Comparison of ENCODE assay signal across 1 cellular context in genomic region chr10:74021248-74022055, GRCh38.
A peak's percentile ranks its signal among the peaks of the same experiment; 100 is the strongest.
TF ChIP-seq lines count a peak whose summit lies in the region.

No MANE protein-coding gene starts in this region.

TF ChIP-seq in K562, 482 proteins besides CTCF, POLR2A, EP300 and RAD21 (continued from another document and continues in another):
- TF ChIP-seq, protein P1, sequence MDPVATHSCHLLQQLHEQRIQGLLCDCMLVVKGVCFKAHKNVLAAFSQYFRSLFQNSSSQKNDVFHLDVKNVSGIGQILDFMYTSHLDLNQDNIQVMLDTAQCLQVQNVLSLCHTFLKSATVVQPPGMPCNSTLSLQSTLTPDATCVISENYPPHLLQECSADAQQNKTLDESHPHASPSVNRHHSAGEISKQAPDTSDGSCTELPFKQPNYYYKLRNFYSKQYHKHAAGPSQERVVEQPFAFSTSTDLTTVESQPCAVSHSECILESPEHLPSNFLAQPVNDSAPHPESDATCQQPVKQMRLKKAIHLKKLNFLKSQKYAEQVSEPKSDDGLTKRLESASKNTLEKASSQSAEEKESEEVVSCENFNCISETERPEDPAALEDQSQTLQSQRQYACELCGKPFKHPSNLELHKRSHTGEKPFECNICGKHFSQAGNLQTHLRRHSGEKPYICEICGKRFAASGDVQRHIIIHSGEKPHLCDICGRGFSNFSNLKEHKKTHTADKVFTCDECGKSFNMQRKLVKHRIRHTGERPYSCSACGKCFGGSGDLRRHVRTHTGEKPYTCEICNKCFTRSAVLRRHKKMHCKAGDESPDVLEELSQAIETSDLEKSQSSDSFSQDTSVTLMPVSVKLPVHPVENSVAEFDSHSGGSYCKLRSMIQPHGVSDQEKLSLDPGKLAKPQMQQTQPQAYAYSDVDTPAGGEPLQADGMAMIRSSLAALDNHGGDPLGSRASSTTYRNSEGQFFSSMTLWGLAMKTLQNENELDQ (CRISPR knock-in tag; IDR thresholded peaks at IDR 0.05; ENCODE audit: borderline replicate concordance), result no peak
- TF ChIP-seq EZH2 (IDR thresholded peaks at IDR 0.05; ENCODE audit: borderline replicate concordance, low read depth, low read length) (no peak), ZC3H8 (IDR thresholded peaks at IDR 0.05) (no peak), TEAD4 (IDR thresholded peaks at IDR 0.05; ENCODE audit: low read length) (peak; percentile 91), TEAD4 (CRISPR knock-in tag; IDR thresholded peaks at IDR 0.05; ENCODE audit: borderline replicate concordance) (no peak), CBX3 (IDR thresholded peaks at IDR 0.05; ENCODE audit: borderline replicate concordance in 1 of 2, low read length in 2 of 2) (no peak; a peak in 1 of 3 replicates), ZNF77 (CRISPR knock-in tag; IDR thresholded peaks at IDR 0.05) (no peak), ZEB2 (IDR thresholded peaks at IDR 0.05) (peak; percentile 19; the same call in 1 of the 2 replicates), ZNF316 (IDR thresholded peaks at IDR 0.05) (peak; percentile 40; the same call in 1 of the 2 replicates), POLR3A (IDR thresholded peaks at IDR 0.05; ENCODE audit: borderline replicate concordance, extremely low read depth, insufficient read depth, insufficient read length) (no peak), CCAR2 (IDR thresholded peaks at IDR 0.05; ENCODE audit: low read depth, low read length) (no peak), HOXB6 (CRISPR knock-in tag; IDR thresholded peaks at IDR 0.05; ENCODE audit: borderline replicate concordance) (no peak), BCOR (IDR thresholded peaks at IDR 0.05) (peak; percentile 12; the same call in 1 of the 2 replicates), NR4A1 (CRISPR knock-in tag; IDR thresholded peaks at IDR 0.05) (no peak), NR4A1 (tag; IDR thresholded peaks at IDR 0.05) (no peak; the same call in 1 of the 2 replicates), PURB (CRISPR knock-in tag; IDR thresholded peaks at IDR 0.05; ENCODE audit: low read depth) (no peak), CCNT2 (IDR thresholded peaks at IDR 0.05; ENCODE audit: borderline replicate concordance, extremely low read depth, insufficient read length, low read depth, low read length) (peak; percentile 76), SLC30A9 (CRISPR knock-in tag; IDR thresholded peaks at IDR 0.05) (no peak), TAF1 (IDR thresholded peaks at IDR 0.05; ENCODE audit: control insufficient read depth, extremely low read depth, insufficient read depth, low read length, severe bottlenecking) (no peak), ZNF766 (CRISPR knock-in tag; conservative IDR thresholded peaks at IDR 0.05) (peak; percentile 90), SMAD3 (CRISPR knock-in tag; conservative IDR thresholded peaks at IDR 0.05) (no peak), PRMT5 (CRISPR knock-in tag; IDR thresholded peaks at IDR 0.05) (no peak), CBFA2T2 (conservative IDR thresholded peaks at IDR 0.05) (peak; percentile 81), FOXM1 (IDR thresholded peaks at IDR 0.05; ENCODE audit: low read depth) (peak; percentile 80), FOXM1 (CRISPR knock-in tag; IDR thresholded peaks at IDR 0.05; ENCODE audit: low read depth) (no peak), NCOR1 (IDR thresholded peaks at IDR 0.05) (peak; percentile 87), YY1 (IDR thresholded peaks at IDR 0.05; ENCODE audit: borderline replicate concordance in 1 of 3, control insufficient read depth in 1 of 3, extremely low read depth in 1 of 3, insufficient read depth in 3 of 3, insufficient read length in 1 of 3, insufficient replicate concordance in 2 of 3, low read depth in 1 of 3, low read length in 2 of 3) (no peak), JUN (IDR thresholded peaks at IDR 0.05; ENCODE audit: borderline replicate concordance, low read depth, low read length) (peak; percentile 96), JUN (CRISPR knock-in tag; IDR thresholded peaks at IDR 0.05; ENCODE audit: borderline replicate concordance) (no peak), E2F1 (CRISPR knock-in tag; IDR thresholded peaks at IDR 0.05) (no peak), KAT8 (IDR thresholded peaks at IDR 0.05; ENCODE audit: low read depth) (no peak), SRSF1 (IDR thresholded peaks at IDR 0.05; ENCODE audit: low read depth, low read length) (no peak), KAT2B (IDR thresholded peaks at IDR 0.05; ENCODE audit: low read depth, low read length) (no peak), DPF2 (IDR thresholded peaks at IDR 0.05) (peak; percentile 99), GTF2F1 (IDR thresholded peaks at IDR 0.05; ENCODE audit: low read depth, low read length) (no peak), ZNF551 (CRISPR knock-in tag; IDR thresholded peaks at IDR 0.05) (no peak), MECOM (CRISPR knock-in tag; IDR thresholded peaks at IDR 0.05) (no peak), ZSCAN32 (CRISPR knock-in tag; IDR thresholded peaks at IDR 0.05) (no peak), LCOR (CRISPR knock-in tag; IDR thresholded peaks at IDR 0.05) (peak; percentile 76; the same call in 1 of the 2 replicates), CHAMP1 (IDR thresholded peaks at IDR 0.05) (no peak), HDAC3 (IDR thresholded peaks at IDR 0.05; ENCODE audit: borderline replicate concordance, partially characterized antibody) (peak; percentile 76), RBM25 (IDR thresholded peaks at IDR 0.05; ENCODE audit: low read depth, low read length, severe bottlenecking) (peak; percentile 7), ZNF174 (CRISPR knock-in tag; IDR thresholded peaks at IDR 0.05) (no peak), MAFF (IDR thresholded peaks at IDR 0.05; ENCODE audit: low read length) (peak; percentile 62; the same call in 1 of the 2 replicates), STAT5B (CRISPR knock-in tag; IDR thresholded peaks at IDR 0.05) (no peak), ZNF668 (CRISPR knock-in tag; IDR thresholded peaks at IDR 0.05) (no peak), XRCC3 (IDR thresholded peaks at IDR 0.05) (no peak), DDX20 (tag; IDR thresholded peaks at IDR 0.05; ENCODE audit: low read depth) (no peak), ARHGAP35 (IDR thresholded peaks at IDR 0.05; ENCODE audit: partially characterized antibody) (no peak), FUS (optimal IDR thresholded peaks at IDR 0.05; ENCODE audit: low read depth, low read length) (no peak), PHTF2 (CRISPR knock-in tag; IDR thresholded peaks at IDR 0.05) (no peak), NELFE (IDR thresholded peaks at IDR 0.05; ENCODE audit: insufficient read depth, insufficient read length) (no peak), HIVEP1 (CRISPR knock-in tag; IDR thresholded peaks at IDR 0.05) (no peak), ZNF324 (CRISPR knock-in tag; IDR thresholded peaks at IDR 0.05) (no peak), BCLAF1 (IDR thresholded peaks at IDR 0.05; ENCODE audit: borderline replicate concordance in 1 of 2, control insufficient read depth in 1 of 2, low read depth in 2 of 2, low read length in 1 of 2) (peak in 1 of 2 experiments; percentile 80; a peak in 1 of 4 replicates), MAFG (tag; conservative IDR thresholded peaks at IDR 0.05) (peak; percentile 67), ZNF140 (CRISPR knock-in tag; IDR thresholded peaks at IDR 0.05) (no peak), CREB1 (IDR thresholded peaks at IDR 0.05) (no peak; the same call in 1 of the 2 replicates), CREB1 (CRISPR knock-in tag; IDR thresholded peaks at IDR 0.05) (no peak), MCM3 (IDR thresholded peaks at IDR 0.05) (no peak)
- TF ChIP-seq, protein P2, sequence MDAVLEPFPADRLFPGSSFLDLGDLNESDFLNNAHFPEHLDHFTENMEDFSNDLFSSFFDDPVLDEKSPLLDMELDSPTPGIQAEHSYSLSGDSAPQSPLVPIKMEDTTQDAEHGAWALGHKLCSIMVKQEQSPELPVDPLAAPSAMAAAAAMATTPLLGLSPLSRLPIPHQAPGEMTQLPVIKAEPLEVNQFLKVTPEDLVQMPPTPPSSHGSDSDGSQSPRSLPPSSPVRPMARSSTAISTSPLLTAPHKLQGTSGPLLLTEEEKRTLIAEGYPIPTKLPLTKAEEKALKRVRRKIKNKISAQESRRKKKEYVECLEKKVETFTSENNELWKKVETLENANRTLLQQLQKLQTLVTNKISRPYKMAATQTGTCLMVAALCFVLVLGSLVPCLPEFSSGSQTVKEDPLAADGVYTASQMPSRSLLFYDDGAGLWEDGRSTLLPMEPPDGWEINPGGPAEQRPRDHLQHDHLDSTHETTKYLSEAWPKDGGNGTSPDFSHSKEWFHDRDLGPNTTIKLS (IDR thresholded peaks at IDR 0.05; ENCODE audit: borderline replicate concordance, low read depth), result 0 out of 2 replicates have a peak, but pooled peaks have one; percentile 16
- TF ChIP-seq, protein P3, sequence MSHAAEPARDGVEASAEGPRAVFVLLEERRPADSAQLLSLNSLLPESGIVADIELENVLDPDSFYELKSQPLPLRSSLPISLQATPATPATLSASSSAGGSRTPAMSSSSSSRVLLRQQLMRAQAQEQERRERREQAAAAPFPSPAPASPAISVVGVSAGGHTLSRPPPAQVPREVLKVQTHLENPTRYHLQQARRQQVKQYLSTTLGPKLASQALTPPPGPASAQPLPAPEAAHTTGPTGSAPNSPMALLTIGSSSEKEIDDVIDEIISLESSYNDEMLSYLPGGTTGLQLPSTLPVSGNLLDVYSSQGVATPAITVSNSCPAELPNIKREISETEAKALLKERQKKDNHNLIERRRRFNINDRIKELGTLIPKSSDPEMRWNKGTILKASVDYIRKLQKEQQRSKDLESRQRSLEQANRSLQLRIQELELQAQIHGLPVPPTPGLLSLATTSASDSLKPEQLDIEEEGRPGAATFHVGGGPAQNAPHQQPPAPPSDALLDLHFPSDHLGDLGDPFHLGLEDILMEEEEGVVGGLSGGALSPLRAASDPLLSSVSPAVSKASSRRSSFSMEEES (CRISPR knock-in tag; IDR thresholded peaks at IDR 0.05), result no peak
- TF ChIP-seq, protein P4, sequence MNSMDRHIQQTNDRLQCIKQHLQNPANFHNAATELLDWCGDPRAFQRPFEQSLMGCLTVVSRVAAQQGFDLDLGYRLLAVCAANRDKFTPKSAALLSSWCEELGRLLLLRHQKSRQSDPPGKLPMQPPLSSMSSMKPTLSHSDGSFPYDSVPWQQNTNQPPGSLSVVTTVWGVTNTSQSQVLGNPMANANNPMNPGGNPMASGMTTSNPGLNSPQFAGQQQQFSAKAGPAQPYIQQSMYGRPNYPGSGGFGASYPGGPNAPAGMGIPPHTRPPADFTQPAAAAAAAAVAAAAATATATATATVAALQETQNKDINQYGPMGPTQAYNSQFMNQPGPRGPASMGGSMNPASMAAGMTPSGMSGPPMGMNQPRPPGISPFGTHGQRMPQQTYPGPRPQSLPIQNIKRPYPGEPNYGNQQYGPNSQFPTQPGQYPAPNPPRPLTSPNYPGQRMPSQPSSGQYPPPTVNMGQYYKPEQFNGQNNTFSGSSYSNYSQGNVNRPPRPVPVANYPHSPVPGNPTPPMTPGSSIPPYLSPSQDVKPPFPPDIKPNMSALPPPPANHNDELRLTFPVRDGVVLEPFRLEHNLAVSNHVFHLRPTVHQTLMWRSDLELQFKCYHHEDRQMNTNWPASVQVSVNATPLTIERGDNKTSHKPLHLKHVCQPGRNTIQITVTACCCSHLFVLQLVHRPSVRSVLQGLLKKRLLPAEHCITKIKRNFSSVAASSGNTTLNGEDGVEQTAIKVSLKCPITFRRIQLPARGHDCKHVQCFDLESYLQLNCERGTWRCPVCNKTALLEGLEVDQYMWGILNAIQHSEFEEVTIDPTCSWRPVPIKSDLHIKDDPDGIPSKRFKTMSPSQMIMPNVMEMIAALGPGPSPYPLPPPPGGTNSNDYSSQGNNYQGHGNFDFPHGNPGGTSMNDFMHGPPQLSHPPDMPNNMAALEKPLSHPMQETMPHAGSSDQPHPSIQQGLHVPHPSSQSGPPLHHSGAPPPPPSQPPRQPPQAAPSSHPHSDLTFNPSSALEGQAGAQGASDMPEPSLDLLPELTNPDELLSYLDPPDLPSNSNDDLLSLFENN (IDR thresholded peaks at IDR 0.05; ENCODE audit: low read depth in 2 of 2, low read length in 2 of 2), result peak in 1 of 2 experiments; percentile 83; a peak in 2 of 4 replicates
